In genomic region chr17:8300629-8301242, GRCh38 we compare ENCODE assay signal across 8 cellular contexts. TPM values are rescaled to one million over a fixed set of nuclear protein-coding genes. Genes with fewer than 3 reads are reported as not detected.
A peak's percentile ranks its signal among the peaks of the same experiment; 100 is the strongest.
DNase-seq lines count a peak whose midpoint lies in the region; ATAC-seq and TF ChIP-seq lines count a peak whose summit lies in the region.

No MANE protein-coding gene starts in this region.

- peak; percentile 95 for TF ChIP-seq CTCF in GM12864 (IDR thresholded peaks at IDR 0.05; ENCODE audit: low read depth, low read length, missing control alignments)
- TF ChIP-seq CTCF in RWPE2 (IDR thresholded peaks at IDR 0.05; ENCODE audit: poor library complexity, severe bottlenecking): peak; percentile 95
- peak; percentile 83 for TF ChIP-seq CTCF in osteocyte (IDR thresholded peaks at IDR 0.05)
- peak; percentile 88 for TF ChIP-seq CTCF in type B pancreatic cell (conservative IDR thresholded peaks at IDR 0.05)

- H3K4me1 Mint-ChIP-seq in osteocyte (ENCODE audit: unreplicated experiment) (peaks cover 4% of the 10 kb centered on the region), type B pancreatic cell (ENCODE audit: unreplicated experiment) (peaks cover 13% of the 10 kb centered on the region)

- no peaks in the 10 kb centered on the region for H3K27me3 ChIP-seq in RWPE2 (ENCODE audit: insufficient read depth, poor library complexity, severe bottlenecking)

- H3K27me3 Mint-ChIP-seq in osteocyte (ENCODE audit: unreplicated experiment) (no peaks in the 10 kb centered on the region), type B pancreatic cell (no peaks in the 10 kb centered on the region)

- H3K27ac ChIP-seq in RWPE2 (ENCODE audit: poor library complexity, severe bottlenecking): no peak overlapping the region

- no peak overlapping the region for H3K4me3 Mint-ChIP-seq in osteocyte (ENCODE audit: unreplicated experiment)
- H3K4me3 Mint-ChIP-seq in type B pancreatic cell: peak overlapping the region; percentile 12

- peak; percentile 97 for ATAC-seq in RWPE2 (ENCODE audit: low read depth)

- peak; percentile 94 for TF ChIP-seq RAD21 in Ishikawa (IDR thresholded peaks at IDR 0.05; ENCODE audit: low read depth)

- no peaks in the 10 kb centered on the region for H3K36me3 ChIP-seq in RWPE2 (ENCODE audit: low read depth)

- no peaks in the 10 kb centered on the region for H3K36me3 Mint-ChIP-seq in osteocyte (ENCODE audit: unreplicated experiment)
- H3K36me3 Mint-ChIP-seq in type B pancreatic cell: no peaks in the 10 kb centered on the region

- H3K9me3 ChIP-seq in RWPE2 (ENCODE audit: severe bottlenecking): no peaks in the 10 kb centered on the region

- H3K4me1 ChIP-seq in RWPE2 (ENCODE audit: insufficient read depth, poor library complexity, severe bottlenecking): no peaks in the 10 kb centered on the region

- no peak overlapping the region for H3K27ac Mint-ChIP-seq in osteocyte (ENCODE audit: unreplicated experiment)
- H3K27ac Mint-ChIP-seq in type B pancreatic cell: peak overlapping the region; percentile 19

- no peak for TF ChIP-seq EP300 in Ishikawa (IDR thresholded peaks at IDR 0.05; ENCODE audit: borderline replicate concordance)

- no peak for DNase-seq in GM12864 (ENCODE audit: low read depth)
- DNase-seq in RWPE2 (ENCODE audit: low spot score): no peak
- DNase-seq in activated T-helper 9 cell treated with anti-CD3 and anti-CD28 coated beads, Interleukin-2, amount 50 U/mL, for 16 hours (ENCODE audit: low read depth): peak; percentile 33
- peak; percentile 46 for DNase-seq in foreskin melanocyte
- no peak for DNase-seq in osteocyte (ENCODE audit: extremely low spot score, unreplicated experiment)
- DNase-seq in type B pancreatic cell (ENCODE audit: extremely low spot score, unreplicated experiment): no peak
- DNase-seq in T1000 (lab: John Stamatoyannopoulos, UW): no peak

- H3K4me3 ChIP-seq in GM12864 (ENCODE audit: low read depth, low read length) (no peak overlapping the region), RWPE2 (ENCODE audit: severe bottlenecking) (no peak overlapping the region)

- H3K9me3 Mint-ChIP-seq in osteocyte (ENCODE audit: unreplicated experiment): no peaks in the 10 kb centered on the region
- no peaks in the 10 kb centered on the region for H3K9me3 Mint-ChIP-seq in type B pancreatic cell

TF ChIP-seq in Ishikawa, 13 proteins besides CTCF, POLR2A, EP300 and RAD21:
- no peak for TF ChIP-seq YY1 (IDR thresholded peaks at IDR 0.05; ENCODE audit: low read depth)
- no peak for TF ChIP-seq TEAD4 (IDR thresholded peaks at IDR 0.05)
- TF ChIP-seq USF1 (IDR thresholded peaks at IDR 0.05): no peak
- no peak for TF ChIP-seq NFIC (IDR thresholded peaks at IDR 0.05)
- TF ChIP-seq TAF1 (IDR thresholded peaks at IDR 0.05; ENCODE audit: low read depth): no peak
- TF ChIP-seq TCF12 (IDR thresholded peaks at IDR 0.05; ENCODE audit: low read depth): no peak
- no peak for TF ChIP-seq EGR1 (IDR thresholded peaks at IDR 0.05)
- TF ChIP-seq ZBTB7A (IDR thresholded peaks at IDR 0.05; ENCODE audit: low read depth): no peak
- TF ChIP-seq CEBPB (IDR thresholded peaks at IDR 0.05): no peak
- TF ChIP-seq FOXM1 (IDR thresholded peaks at IDR 0.05; ENCODE audit: borderline replicate concordance, low read depth): no peak
- TF ChIP-seq REST (IDR thresholded peaks at IDR 0.05; ENCODE audit: low read depth): no peak
- TF ChIP-seq CREB1 (IDR thresholded peaks at IDR 0.05; ENCODE audit: low read depth): no peak
- no peak for TF ChIP-seq MAX (IDR thresholded peaks at IDR 0.05)

RNA-seq across cellular contexts. Expression of gene SLC25A35, which starts 5.5 kb away (rescaled TPM):
- 5.6 and 6.4 TPM in 2 replicates for total RNA-seq in osteocyte
- total RNA-seq in type B pancreatic cell (ENCODE audit: low replicate concordance): 4.0 and 5.6 TPM in 2 replicates

RNA-seq across cellular contexts. Expression of gene ARHGEF15, which starts 9.3 kb away (rescaled TPM):
- total RNA-seq in osteocyte: not detected in 2 replicates
- total RNA-seq in type B pancreatic cell (ENCODE audit: low replicate concordance): 0.24 TPM in 1 of 2 replicates, not detected in the other

RNA-seq across cellular contexts. Expression of gene RANGRF, which starts 12.3 kb away (rescaled TPM):
- total RNA-seq in osteocyte (29.3 and 29.8 TPM in 2 replicates), type B pancreatic cell (ENCODE audit: low replicate concordance) (21.9 and 30.9 TPM in 2 replicates)

RNA-seq across cellular contexts. Expression of gene ODF4, which starts 38.9 kb away (rescaled TPM):
- total RNA-seq in osteocyte (not detected in 2 replicates), type B pancreatic cell (ENCODE audit: low replicate concordance) (not detected in 2 replicates)

RNA-seq across cellular contexts. Expression of gene PFAS, which starts 51.6 kb away (rescaled TPM):
- total RNA-seq in osteocyte (48.9 and 53.6 TPM in 2 replicates), type B pancreatic cell (ENCODE audit: low replicate concordance) (54.5 and 117 TPM in 2 replicates)

Comparison
In these comparisons a context has a peak if more than half of its experiments do, and no peak if none do; other contexts are left out.
1. DNase-seq: peak in activated T-helper 9 cell treated with anti-CD3 and anti-CD28 coated beads, Interleukin-2, amount 50 U/mL, for 16 hours (single experiment) and foreskin melanocyte (single experiment); none in GM12864 (single experiment), RWPE2 (single experiment), osteocyte (single experiment), type B pancreatic cell (single experiment) and T1000 (single experiment).
2. Peak in every context shown above with its lines, with median percentiles within 50 percentile points of each other: CTCF ChIP-seq.